In genomic region chr7:116871061-116871700, GRCh38 we compare ENCODE assay signal across 1 cellular context.
TF ChIP-seq lines count a peak whose summit lies in the region.

No MANE protein-coding gene starts in this region.

TF ChIP-seq in IMR-90, 13 proteins besides CTCF, POLR2A, EP300 and RAD21:
- TF ChIP-seq MAZ (IDR thresholded peaks at IDR 0.05; ENCODE audit: borderline replicate concordance, low read depth, low read length) (no peak), RCOR1 (IDR thresholded peaks at IDR 0.05; ENCODE audit: insufficient replicate concordance, low read length) (no peak), NFE2L2 (IDR thresholded peaks at IDR 0.05; ENCODE audit: low read depth, low read length) (no peak), SMC3 (IDR thresholded peaks at IDR 0.05; ENCODE audit: low read depth, low read length) (no peak), MAFK (IDR thresholded peaks at IDR 0.05; ENCODE audit: low read depth, low read length) (no peak), CHD1 (IDR thresholded peaks at IDR 0.05; ENCODE audit: low read depth, low read length) (no peak), RFX5 (IDR thresholded peaks at IDR 0.05; ENCODE audit: low read depth, low read length) (no peak), USF2 (IDR thresholded peaks at IDR 0.05; ENCODE audit: low read depth, low read length) (no peak), ELK1 (IDR thresholded peaks at IDR 0.05; ENCODE audit: borderline replicate concordance, low read depth, low read length) (no peak)
